Comparison of ENCODE assay signal across 24 cellular contexts in genomic region chr3:38089163-38089562, GRCh38.
"Had no signal": no experiment of that assay in that cellular context is flagged by ENCODE, and none has a peak within 500 bp of the region (broad histone marks: within the 10 kb centered on the region; RNA-seq: fewer than 3 reads in every experiment).

No MANE protein-coding gene starts in this region.

- H3K4me1 ChIP-seq: esophagus squamous epithelium, parathyroid adenoma, sigmoid colon, suprapubic skin had no signal

- H3K9me3 ChIP-seq: sigmoid colon had no signal

- H3K27ac Mint-ChIP-seq: effector memory CD8-positive, alpha-beta T cell; immature natural killer cell; memory B cell; natural killer cell; progenitor cell of endocrine pancreas; stimulated activated memory B cell treated with anti-CD40 and anti-IgM and Interleukin-4, amounts not matched to agents 10 μg/mL and 1 μg/mL and 100 μg/mL, for 72 hours had no signal

- H3K27me3 ChIP-seq: sigmoid colon, suprapubic skin had no signal

- H3K9ac ChIP-seq: parathyroid adenoma had no signal

- DNase-seq: cerebellar nuclear complex; cortex of kidney; effector memory CD8-positive, alpha-beta T cell; erythroblast; esophagus squamous epithelium; foreskin melanocyte; glutamatergic neuron; hypothalamus; immature natural killer cell; islet precursor cell; kidney glomerular epithelial cell; left colon; natural killer cell; sigmoid colon; stimulated activated CD4-positive, alpha-beta T cell treated with anti-CD3 and anti-CD28 coated beads, Interleukin-2, amount 100 ng/mL, for 24 hours; stimulated activated CD4-positive, alpha-beta T cell treated with anti-CD3 and anti-CD28 coated beads, Interleukin-4, amount 100 ng/mL, for 24 hours; stimulated activated naive CD8-positive, alpha-beta T cell treated with anti-CD3 and anti-CD28 coated beads, Interleukin-15, amount 100 ng/mL, for 72 hours; trophoblast cell had no signal

- H3K36me3 Mint-ChIP-seq: natural killer cell; stimulated activated memory B cell treated with anti-CD40 and anti-IgM and Interleukin-4, amounts not matched to agents 10 μg/mL and 1 μg/mL and 100 μg/mL, for 72 hours had no signal

- H3K36me3 ChIP-seq: esophagus squamous epithelium, sigmoid colon, suprapubic skin had no signal

- ATAC-seq: effector memory CD8-positive, alpha-beta T cell; left colon; natural killer cell; stimulated activated naive CD8-positive, alpha-beta T cell treated with anti-CD3 and anti-CD28 coated beads, Interleukin-15, amount 100 ng/mL, for 72 hours had no signal

- H3K27ac ChIP-seq: esophagus squamous epithelium, parathyroid adenoma, sigmoid colon, suprapubic skin had no signal

- H3K27me3 Mint-ChIP-seq: effector memory CD8-positive, alpha-beta T cell; stimulated activated naive CD8-positive, alpha-beta T cell treated with anti-CD3 and anti-CD28 coated beads, Interleukin-15, amount 100 ng/mL, for 72 hours had no signal

- H3K4me3 ChIP-seq: esophagus squamous epithelium, lung, sigmoid colon, suprapubic skin had no signal

- H3K4me1 Mint-ChIP-seq: stimulated activated memory B cell treated with anti-CD40 and anti-IgM and Interleukin-4, amounts not matched to agents 10 μg/mL and 1 μg/mL and 100 μg/mL, for 72 hours had no signal

- H3K4me3 Mint-ChIP-seq: effector memory CD8-positive, alpha-beta T cell; immature natural killer cell; memory B cell; natural killer cell; stimulated activated memory B cell treated with anti-CD40 and anti-IgM and Interleukin-4, amounts not matched to agents 10 μg/mL and 1 μg/mL and 100 μg/mL, for 72 hours; stimulated activated naive CD8-positive, alpha-beta T cell treated with anti-CD3 and anti-CD28 coated beads, Interleukin-15, amount 100 ng/mL, for 72 hours had no signal
